In the genomic region with DNA sequence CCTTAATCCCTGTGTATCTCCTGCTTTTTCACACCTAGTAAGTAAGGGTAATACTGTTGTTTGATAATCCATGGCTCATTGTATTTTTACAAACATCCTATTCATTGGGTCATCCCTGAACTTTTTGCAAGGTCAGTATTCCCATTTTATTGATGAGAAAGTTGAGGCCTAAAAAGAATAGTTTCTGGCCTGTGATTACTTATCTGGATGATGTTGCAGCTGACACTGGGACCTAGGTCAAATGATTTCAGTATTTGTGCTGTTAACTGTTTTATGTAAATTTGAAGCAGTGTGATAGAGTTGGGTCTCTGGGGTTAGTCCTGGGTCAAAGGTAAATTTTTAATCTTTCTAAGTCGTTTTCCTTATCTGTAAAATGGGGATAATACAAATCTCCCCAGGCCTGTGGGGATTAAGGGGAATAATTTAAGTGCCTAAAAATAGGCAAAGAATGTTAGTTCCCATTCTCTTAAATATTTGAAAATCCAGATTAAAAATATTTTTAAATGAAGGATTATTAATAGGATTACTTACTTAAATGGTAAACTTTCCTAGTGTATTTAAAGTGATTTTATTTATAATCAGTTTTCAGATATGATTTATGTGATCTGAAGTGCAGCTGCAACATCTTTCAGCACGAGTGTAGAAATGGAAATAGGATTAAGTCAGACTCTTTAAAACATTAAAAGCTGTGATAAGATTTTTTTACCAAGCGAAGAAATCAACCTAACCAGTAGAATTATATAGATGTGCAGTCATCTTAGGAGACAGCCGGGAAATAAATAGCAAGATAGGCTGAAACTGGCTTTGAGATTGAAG, we compare ENCODE assay signal across 10 cellular contexts. TPM values are rescaled to one million over a fixed set of nuclear protein-coding genes. Genes with fewer than 3 reads are reported as not detected.
A peak's percentile ranks its signal among the peaks of the same experiment; 100 is the strongest.
DNase-seq lines count a peak whose midpoint lies in the region; ATAC-seq and TF ChIP-seq lines count a peak whose summit lies in the region.
"Had no signal": no experiment of that assay in that cellular context is flagged by ENCODE, and none has a peak within 500 bp of the region (broad histone marks: within the 10 kb centered on the region; RNA-seq: fewer than 3 reads in every experiment).

No MANE protein-coding gene starts in this region.

- POLR2A ChIA-PET in CD8-positive, alpha-beta T cell (lab: Charles Lee): interaction anchor here (1.0 kb wide), 1 partner anchor 33 kb away, joined by 3 read pairs; no protein-coding TSS in a partner anchor
- POLR2A ChIA-PET in naive thymus-derived CD8-positive, alpha-beta T cell (lab: Charles Lee): no interaction called here

- no peak for TF ChIP-seq POLR2A in sigmoid colon (IDR thresholded peaks at IDR 0.05)

- H3F3A ChIP-seq in GM23338 (replicated peaks; ENCODE audit: low read depth): 0 out of 2 replicates have a peak, but pooled peaks cover 5% of the 10 kb centered on the region

- H3K36me3 ChIP-seq in CD8-positive, alpha-beta T cell (ENCODE audit: insufficient read depth, low read length): no peaks in the 10 kb centered on the region
- H3K36me3 ChIP-seq in GM23338 (ENCODE audit: insufficient read depth): no peaks in the 10 kb centered on the region
- H3K36me3 ChIP-seq in sigmoid colon: no peaks in the 10 kb centered on the region

- no peaks in the 10 kb centered on the region for H3K9me3 ChIP-seq in CD8-positive, alpha-beta T cell (ENCODE audit: low read length)
- H3K9me3 ChIP-seq in sigmoid colon: no peaks in the 10 kb centered on the region
- H3K9me3 ChIP-seq: body of pancreas had no signal

- peaks cover 22% of the 10 kb centered on the region for H3K36me3 Mint-ChIP-seq in CD8-positive, alpha-beta T cell
- peaks cover 4% of the 10 kb centered on the region; the same call in 1 of the 3 replicates for H3K36me3 Mint-ChIP-seq in GM23338 (ENCODE audit: low read depth)
- H3K36me3 Mint-ChIP-seq in activated naive CD8-positive, alpha-beta T cell: peaks cover 4% of the 10 kb centered on the region
- peaks cover 0 to 8% (median 5%) of the 10 kb centered on the region in 3 donors for H3K36me3 Mint-ChIP-seq in naive thymus-derived CD8-positive, alpha-beta T cell

- H3K27me3 ChIP-seq in CD8-positive, alpha-beta T cell (ENCODE audit: insufficient read depth, low read length): no peaks in the 10 kb centered on the region
- H3K27me3 ChIP-seq in GM23338 (ENCODE audit: insufficient read depth): no peaks in the 10 kb centered on the region
- no peaks in the 10 kb centered on the region for H3K27me3 ChIP-seq in sigmoid colon
- H3K27me3 ChIP-seq: body of pancreas had no signal

- H3K9me3 Mint-ChIP-seq in CD8-positive, alpha-beta T cell: no peaks in the 10 kb centered on the region
- H3K9me3 Mint-ChIP-seq in GM23338: peaks cover 3% of the 10 kb centered on the region; the same call in 2 of the 3 replicates
- H3K9me3 Mint-ChIP-seq in activated naive CD8-positive, alpha-beta T cell (ENCODE audit: low read depth): no peaks in the 10 kb centered on the region
- no peaks in the 10 kb centered on the region for H3K9me3 Mint-ChIP-seq in naive thymus-derived CD8-positive, alpha-beta T cell

- no peak for TF ChIP-seq CTCF in CD8-positive, alpha-beta T cell (IDR thresholded peaks at IDR 0.05)
- no peak for TF ChIP-seq CTCF in GM23338 (conservative IDR thresholded peaks at IDR 0.05; ENCODE audit: low read depth in 2 of 2)
- TF ChIP-seq CTCF in sigmoid colon (IDR thresholded peaks at IDR 0.05): no peak

- intact Hi-C loops in CD8-positive, alpha-beta T cell (cut with DNase I, micrococcal nuclease): loop anchor here (2.0 to 10.0 kb wide), 14 partner anchors 38 to 1031 kb away; a partner anchor contains a TSS
- intact Hi-C loops in sigmoid colon (cut with DNase I): loop anchor here (2.0 to 10.0 kb wide), 5 partner anchors 127 to 505 kb away; a partner anchor contains a TSS

- no peak overlapping the region for H2AFZ ChIP-seq in GM23338

- H3K9me2 ChIP-seq in GM23338 (ENCODE audit: insufficient read depth): no peaks in the 10 kb centered on the region

- no peak overlapping the region for H3K27ac ChIP-seq in CD8-positive, alpha-beta T cell (ENCODE audit: low read depth, low read length)
- H3K27ac ChIP-seq in GM23338 (ENCODE audit: low read depth) (peak overlapping the region; percentile 33; the same call in 1 of the 2 replicates), sigmoid colon (peak overlapping the region in 1 of 4 donors; percentile 100)
- H3K27ac ChIP-seq: body of pancreas had no signal

- CTCF ChIA-PET in CD8-positive, alpha-beta T cell (lab: Charles Lee): interaction anchor here (0.8 to 1.2 kb wide), 2 partner anchors 218 to 1040 kb away, joined by 3 to 4 read pairs; no protein-coding TSS in a partner anchor

- H4K20me1 ChIP-seq in GM23338 (replicated peaks; ENCODE audit: insufficient read depth): no peaks in the 10 kb centered on the region

- peaks cover 71% of the 10 kb centered on the region for H3K4me1 Mint-ChIP-seq in CD8-positive, alpha-beta T cell (ENCODE audit: low read depth)
- H3K4me1 Mint-ChIP-seq in GM23338: peaks cover 47% of the 10 kb centered on the region
- peaks cover 68% of the 10 kb centered on the region for H3K4me1 Mint-ChIP-seq in activated naive CD8-positive, alpha-beta T cell (ENCODE audit: low read depth)
- H3K4me1 Mint-ChIP-seq in naive thymus-derived CD8-positive, alpha-beta T cell: peaks cover 31 to 74% (median 67%) of the 10 kb centered on the region in 4 donors

- H3K79me2 ChIP-seq in GM23338 (replicated peaks; ENCODE audit: insufficient read depth): peaks cover 77% of the 10 kb centered on the region

- 58 to 60% methylated on average over 4 of the region's 4 CpGs for WGBS in sigmoid colon, 2 donors

- no peak overlapping the region for H3K4me3 ChIP-seq in CD8-positive, alpha-beta T cell (ENCODE audit: low read depth, low read length)
- H3K4me3 ChIP-seq in GM23338 (no peak overlapping the region), sigmoid colon (no peak overlapping the region)
- H3K4me3 ChIP-seq: body of pancreas, SK-N-MC had no signal

- no peak for DNase-seq in CD8-positive, alpha-beta T cell
- no peak for DNase-seq in GM23338 (ENCODE audit: low spot score)
- no peak for DNase-seq in naive thymus-derived CD8-positive, alpha-beta T cell
- DNase-seq in NK-92 treated with Interleukin-12 subunit alpha and Interleukin-12 subunit beta, amount 100 ng/mL, for 24 hours (lab: John Stamatoyannopoulos, UW): no peak
- no peak for DNase-seq in sigmoid colon
- DNase-seq: body of pancreas, NCI-H510A had no signal

- no peak for TF ChIP-seq EP300 in sigmoid colon (IDR thresholded peaks at IDR 0.05)

- peak overlapping the region; percentile 59 for H3K4me3 Mint-ChIP-seq in CD8-positive, alpha-beta T cell
- H3K4me3 Mint-ChIP-seq in GM23338: no peak overlapping the region
- H3K4me3 Mint-ChIP-seq in activated naive CD8-positive, alpha-beta T cell: peak overlapping the region; percentile 54
- H3K4me3 Mint-ChIP-seq in naive thymus-derived CD8-positive, alpha-beta T cell: peak overlapping the region; percentile 38 to 100 (median 66)

- peaks cover 60% of the 10 kb centered on the region for H3K4me1 ChIP-seq in CD8-positive, alpha-beta T cell (ENCODE audit: insufficient read depth, low read length)
- H3K4me1 ChIP-seq in GM23338 (ENCODE audit: insufficient read depth) (peaks cover 35% of the 10 kb centered on the region), sigmoid colon (peaks cover 0 to 70% (median 56%) of the 10 kb centered on the region in 4 donors)

- H3K4me2 ChIP-seq in GM23338: no peak overlapping the region; the same call in 1 of the 2 replicates

- ATAC-seq in CD8-positive, alpha-beta T cell: no peak
- ATAC-seq in GM23338 (no peak), HG02970 (IDR thresholded peaks at IDR 0.05; ENCODE audit: low FRiP score, unreplicated experiment) (no peak)
- ATAC-seq in naive thymus-derived CD8-positive, alpha-beta T cell: no peak
- ATAC-seq: body of pancreas had no signal

- no peak overlapping the region for H3K27ac Mint-ChIP-seq in CD8-positive, alpha-beta T cell
- no peak overlapping the region for H3K27ac Mint-ChIP-seq in GM23338
- no peak overlapping the region for H3K27ac Mint-ChIP-seq in activated naive CD8-positive, alpha-beta T cell
- peak overlapping the region in 2 of 10 donors; percentile 66 to 97 for H3K27ac Mint-ChIP-seq in naive thymus-derived CD8-positive, alpha-beta T cell

- no peaks in the 10 kb centered on the region for H3K27me3 Mint-ChIP-seq in CD8-positive, alpha-beta T cell (ENCODE audit: low read depth)
- peaks cover 8% of the 10 kb centered on the region for H3K27me3 Mint-ChIP-seq in GM23338 (ENCODE audit: insufficient read depth, low read depth, poor library complexity)
- H3K27me3 Mint-ChIP-seq in activated naive CD8-positive, alpha-beta T cell: no peaks in the 10 kb centered on the region
- H3K27me3 Mint-ChIP-seq in naive thymus-derived CD8-positive, alpha-beta T cell: no peaks in the 10 kb centered on the region

TF ChIP-seq in GM23338, 12 proteins besides CTCF, POLR2A, EP300 and RAD21 (continues in another document):
- no peak for TF ChIP-seq ZNF114 (CRISPR knock-in tag; IDR thresholded peaks at IDR 0.05)
- TF ChIP-seq, protein P1, sequence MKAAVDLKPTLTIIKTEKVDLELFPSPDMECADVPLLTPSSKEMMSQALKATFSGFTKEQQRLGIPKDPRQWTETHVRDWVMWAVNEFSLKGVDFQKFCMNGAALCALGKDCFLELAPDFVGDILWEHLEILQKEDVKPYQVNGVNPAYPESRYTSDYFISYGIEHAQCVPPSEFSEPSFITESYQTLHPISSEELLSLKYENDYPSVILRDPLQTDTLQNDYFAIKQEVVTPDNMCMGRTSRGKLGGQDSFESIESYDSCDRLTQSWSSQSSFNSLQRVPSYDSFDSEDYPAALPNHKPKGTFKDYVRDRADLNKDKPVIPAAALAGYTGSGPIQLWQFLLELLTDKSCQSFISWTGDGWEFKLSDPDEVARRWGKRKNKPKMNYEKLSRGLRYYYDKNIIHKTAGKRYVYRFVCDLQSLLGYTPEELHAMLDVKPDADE (IDR thresholded peaks at IDR 0.05): no peak

RNA-seq across cellular contexts. Expression of a gene that starts 4.3 kb away (rescaled TPM):
- total RNA-seq in CD8-positive, alpha-beta T cell: 10 to 100 TPM; 57.8 to 60.5 TPM
- 38.3 and 43.5 TPM in 2 replicates for total RNA-seq in GM23338 (2014; rRNA removed; shearing (Covaris generic))
- polyA plus RNA-seq in GM23338 (2016; fragmentation: Nextera tagmentation; extraction: Ambion mirVana) (12.4 and 16.2 TPM in 2 replicates), sigmoid colon (10 to 100 TPM; 46.2 to 62.7 (median 50.4) TPM)
- total RNA-seq in naive thymus-derived CD8-positive, alpha-beta T cell: 10 to 100 TPM; 47.7 to 49.6 TPM
- polyA plus RNA-seq in naive thymus-derived CD8-positive, alpha-beta T cell: 10 to 100 TPM; 25.8 to 30.9 (median 27.8) TPM
- total RNA-seq in sigmoid colon: 10 to 100 TPM; 25.9 to 47.1 (median 31.4) TPM
